In the genomic region with DNA sequence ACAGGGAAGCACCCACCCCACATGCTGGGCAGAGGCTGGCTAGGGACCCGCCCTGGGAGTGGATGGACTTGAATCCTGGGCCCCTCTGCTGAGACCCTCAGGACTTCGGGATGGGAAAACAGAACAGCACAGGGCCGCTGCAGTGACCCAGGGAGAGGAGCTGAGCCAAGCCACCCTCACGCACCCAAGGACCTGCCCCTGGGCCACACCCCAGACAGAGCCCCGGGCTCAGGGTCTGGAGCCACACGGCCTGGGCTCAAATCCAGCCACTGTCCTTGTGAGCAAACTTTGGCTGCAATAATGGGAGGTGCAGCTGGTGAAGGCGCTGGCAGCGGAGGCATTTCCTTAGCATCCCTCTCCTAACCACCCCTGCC, we compare ENCODE assay signal across 11 cellular contexts.
A peak's percentile ranks its signal among the peaks of the same experiment; 100 is the strongest.
DNase-seq lines count a peak whose midpoint lies in the region; ATAC-seq and TF ChIP-seq lines count a peak whose summit lies in the region.
"Had no signal": no experiment of that assay in that cellular context is flagged by ENCODE, and none has a peak within 500 bp of the region (broad histone marks: within the 10 kb centered on the region; RNA-seq: fewer than 3 reads in every experiment).

No MANE protein-coding gene starts in this region.

- no peak overlapping the region for H2AFZ ChIP-seq in OCI-LY3 (ENCODE audit: low read depth, low read length)

- no peak overlapping the region for H3K9ac ChIP-seq in OCI-LY3 (ENCODE audit: low read length)

- no peak for TF ChIP-seq EP300 in gastroesophageal sphincter (IDR thresholded peaks at IDR 0.05)

- no peak for DNase-seq in BE2C
- no peak for DNase-seq in mucosa of descending colon
- DNase-seq in MG63, result no peak
- DNase-seq in amniotic stem cell (lab: John Stamatoyannopoulos, UW), result no peak

- no peaks in the 10 kb centered on the region for H3K36me3 ChIP-seq in BE2C
- H3K36me3 ChIP-seq in OCI-LY3 (replicated peaks; ENCODE audit: low read depth, low read length), result no peaks in the 10 kb centered on the region
- peaks cover 0 to 13% of the 10 kb centered on the region in 2 donors for H3K36me3 ChIP-seq in gastroesophageal sphincter
- no peaks in the 10 kb centered on the region for H3K36me3 ChIP-seq in mucosa of descending colon (ENCODE audit: low read depth)
- no peaks in the 10 kb centered on the region for H3K36me3 ChIP-seq in MG63
- H3K36me3 ChIP-seq: HAP-1, suprapubic skin had no signal

- TF ChIP-seq CTCF in BE2C (IDR thresholded peaks at IDR 0.05; ENCODE audit: low read depth, low read length), result no peak
- TF ChIP-seq CTCF in OCI-LY3 (IDR thresholded peaks at IDR 0.05; ENCODE audit: low read depth, low read length), result no peak
- TF ChIP-seq CTCF in gastroesophageal sphincter (IDR thresholded peaks at IDR 0.05), result no peak
- no peak for TF ChIP-seq CTCF in mucosa of descending colon (IDR thresholded peaks at IDR 0.05)

- H3K79me2 ChIP-seq in OCI-LY3 (ENCODE audit: low read length), result no peaks in the 10 kb centered on the region

- peaks cover 7% of the 10 kb centered on the region for H3K27me3 ChIP-seq in BE2C
- H3K27me3 ChIP-seq in OCI-LY3 (ENCODE audit: low read depth, low read length), result peaks cover 6% of the 10 kb centered on the region; the same call in 1 of the 2 replicates
- no peaks in the 10 kb centered on the region for H3K27me3 ChIP-seq in gastroesophageal sphincter
- no peaks in the 10 kb centered on the region for H3K27me3 ChIP-seq in MG63
- H3K27me3 ChIP-seq: suprapubic skin had no signal

- no CpG with 5 or more reads among the region's 8 CpGs for WGBS in gastroesophageal sphincter (ENCODE audit: low coverage in 1 of 2), 2 donors

- H4K20me1 ChIP-seq in OCI-LY3 (ENCODE audit: insufficient read depth, low read length), result no peaks in the 10 kb centered on the region

- 0 out of 2 replicates have a peak, but pooled peaks cover 3% of the 10 kb centered on the region for H3K4me1 ChIP-seq in BE2C
- peaks cover 5% of the 10 kb centered on the region for H3K4me1 ChIP-seq in OCI-LY3 (ENCODE audit: low read length)
- H3K4me1 ChIP-seq in gastroesophageal sphincter, result peaks cover 0 to 24% (median 9%) of the 10 kb centered on the region in 3 donors
- H3K4me1 ChIP-seq in mucosa of descending colon (ENCODE audit: low read depth), result peaks cover 20% of the 10 kb centered on the region

- intact Hi-C loops in mucosa of descending colon (cut with DNase I, micrococcal nuclease), result loop anchor here (5.0 to 10.0 kb wide), 3 partner anchors 833 to 958 kb away; a partner anchor contains a TSS

- ATAC-seq in gastroesophageal sphincter (peak; percentile 4), mucosa of descending colon (peak; percentile 3), HG02885 (IDR thresholded peaks at IDR 0.05; ENCODE audit: poor library complexity, unreplicated experiment) (no peak)
- ATAC-seq in activated CD4-positive, CD25-positive, alpha-beta regulatory T cell treated with anti-CD3 and anti-CD28 coated beads, Interleukin-2, amount 50 U/mL, for 24 hours, result no peak

- no peaks in the 10 kb centered on the region for H3K9me3 ChIP-seq in BE2C
- H3K9me3 ChIP-seq in OCI-LY3 (ENCODE audit: insufficient read depth, low read length), result no peaks in the 10 kb centered on the region
- H3K9me3 ChIP-seq in gastroesophageal sphincter, result no peaks in the 10 kb centered on the region
- H3K9me3 ChIP-seq in mucosa of descending colon, result no peaks in the 10 kb centered on the region
- no peaks in the 10 kb centered on the region for H3K9me3 ChIP-seq in MG63
- H3K9me3 ChIP-seq: HAP-1, neutrophil, suprapubic skin had no signal

- H3K4me2 ChIP-seq in OCI-LY3 (ENCODE audit: low read length), result peak overlapping the region; percentile 65

- no peak overlapping the region for H3K27ac ChIP-seq in OCI-LY3 (ENCODE audit: low read length)
- H3K27ac ChIP-seq in gastroesophageal sphincter, result peak overlapping the region in 1 of 4 donors; percentile 65
- H3K27ac ChIP-seq: neutrophil, suprapubic skin had no signal

- no peak for TF ChIP-seq POLR2A in gastroesophageal sphincter (IDR thresholded peaks at IDR 0.05)

- H3K4me3 ChIP-seq in BE2C (ENCODE audit: low read depth, low read length) (peak overlapping the region; percentile 57), OCI-LY3 (ENCODE audit: low read length) (no peak overlapping the region), gastroesophageal sphincter (no peak overlapping the region), mucosa of descending colon (no peak overlapping the region), MG63 (no peak overlapping the region)

Comparison
In these comparisons a context has a peak if more than half of its experiments do, and no peak if none do; other contexts are left out.
1. ATAC-seq: peak in gastroesophageal sphincter (single experiment) and mucosa of descending colon (single experiment); none in HG02885 (single experiment) and activated CD4-positive, CD25-positive, alpha-beta regulatory T cell treated with anti-CD3 and anti-CD28 coated beads, Interleukin-2, amount 50 U/mL, for 24 hours (0 of 2).